27 cellular contexts compared by ENCODE assay signal in genomic region chr15:40349163-40349562, GRCh38. TPM values are rescaled to one million over a fixed set of nuclear protein-coding genes. Genes with fewer than 3 reads are reported as not detected.
"Had no signal": no experiment of that assay in that cellular context is flagged by ENCODE, and none has a peak within 500 bp of the region (broad histone marks: within the 10 kb centered on the region; RNA-seq: fewer than 3 reads in every experiment).

No MANE protein-coding gene starts in this region.

- H3K4me1 ChIP-seq: pancreas had no signal

- H3K27me3 ChIP-seq: heart right ventricle, pancreas, vagina had no signal

- ATAC-seq: activated T-cell treated with anti-CD3 and anti-CD28 coated beads, Interleukin-2, amount 50 U/mL, for 4 hours; left lobe of liver; lower lobe of right lung; pancreas; right cardiac atrium; stimulated activated memory B cell treated with anti-CD40 and anti-IgM and Interleukin-4, amounts not matched to agents 10 μg/mL and 1 μg/mL and 100 μg/mL, for 72 hours had no signal

- DNase-seq: activated CD4-positive, alpha-beta T cell treated with anti-CD3 and anti-CD28 coated beads for 1 hour; activated CD4-positive, alpha-beta T cell treated with anti-CD3 and anti-CD28 coated beads, Interleukin-2, amount 50 U/mL, for 4 hours; activated CD8-positive, alpha-beta memory T cell treated with anti-CD3 and anti-CD28 coated beads, Interleukin-2, amount 50 U/mL, for 48 hours; activated naive CD4-positive, alpha-beta T cell treated with Interleukin-2 at 50 U/mL for 16 hours; activated naive CD8-positive, alpha-beta T cell treated with anti-CD3 and anti-CD28 coated beads for 36 hours; activated T-cell treated with anti-CD3 and anti-CD28 coated beads, Interleukin-2, amount 50 U/mL, for 4 hours; central memory CD4-positive, alpha-beta T cell; heart right ventricle; lower lobe of right lung; pancreas; stimulated activated CD4-positive, alpha-beta T cell treated with anti-CD3 and anti-CD28 coated beads, Interleukin-1b, Interleukin-23, amount 100 ng/mL, for 48 hours; T-helper 9 cell; trophoblast cell had no signal

- H3K36me3 ChIP-seq: heart right ventricle, lower lobe of right lung, pancreas, vagina had no signal

- H3K27ac ChIP-seq: heart right ventricle, lower lobe of right lung, pancreas, vagina had no signal

- H3K9me3 ChIP-seq: heart right ventricle, lower lobe of right lung, pancreas, vagina had no signal

- H3K4me3 ChIP-seq: heart right ventricle, lower lobe of right lung, pancreas, vagina had no signal

RNA-seq across cellular contexts. Expression of gene PHGR1, which starts 1.7 kb away (rescaled TPM):
- total RNA-seq: activated CD8-positive, alpha-beta memory T cell treated with anti-CD3 and anti-CD28 coated beads for 36 hours; activated naive CD8-positive, alpha-beta T cell treated with anti-CD3 and anti-CD28 coated beads for 36 hours; astrocyte; epithelial cell of proximal tubule; fibroblast of villous mesenchyme; heart right ventricle; left lobe of liver; lower lobe of right lung; myocyte; pulmonary artery endothelial cell; right cardiac atrium; skeletal muscle tissue; T-helper 1 cell treated with Interleukin-12 subunit alpha and Interleukin-12 subunit beta and Interleukin-4 antibody, amounts not matched to agents 30 ng/mL and 1 ng/mL, for 36 hours; temporal lobe had no signal
- polyA plus RNA-seq: heart right ventricle, keratinocyte, right cardiac atrium had no signal
